In the genomic region with DNA sequence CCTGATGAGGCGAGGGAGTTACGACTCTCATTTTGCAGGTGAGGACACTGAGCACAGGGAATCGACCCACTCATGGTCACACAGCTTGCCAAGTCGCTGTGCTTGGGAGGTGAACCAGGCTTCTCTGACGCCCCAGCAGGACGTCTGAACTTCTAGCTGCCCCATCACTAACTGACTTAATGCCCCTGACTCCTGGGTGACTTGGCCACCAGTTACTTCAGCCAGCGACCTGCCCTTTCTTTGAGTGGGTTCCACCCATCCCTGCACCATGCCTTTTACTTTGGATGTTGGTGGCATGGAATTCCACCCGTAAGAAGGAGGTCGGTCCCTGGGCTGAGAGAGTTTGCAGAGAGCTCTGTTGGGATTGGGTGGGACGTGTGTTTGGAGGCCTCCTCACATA, we compare ENCODE assay signal across 15 cellular contexts. TPM values are rescaled to one million over a fixed set of nuclear protein-coding genes. Genes with fewer than 3 reads are reported as not detected.
DNase-seq lines count a peak whose midpoint lies in the region; ATAC-seq and TF ChIP-seq lines count a peak whose summit lies in the region.
"Had no signal": no experiment of that assay in that cellular context is flagged by ENCODE, and none has a peak within 500 bp of the region (broad histone marks: within the 10 kb centered on the region; RNA-seq: fewer than 3 reads in every experiment).

No MANE protein-coding gene starts in this region.

- intact Hi-C loops in left ventricle myocardium superior (cut with micrococcal nuclease) (no loop called here), esophagus muscularis mucosa (cut with DNase I) (no loop called here)

- H3K4me1 ChIP-seq in right atrium auricular region (peaks cover 0 to 44% of the 10 kb centered on the region in 2 donors), esophagus muscularis mucosa (peaks cover 28 to 100% (median 97%) of the 10 kb centered on the region in 4 donors)

- no peak for TF ChIP-seq EP300 in esophagus muscularis mucosa (IDR thresholded peaks at IDR 0.05)

- DNase-seq in right atrium auricular region (ENCODE audit: low spot score) (no peak), left ventricle myocardium superior (no peak), esophagus muscularis mucosa (ENCODE audit: extremely low spot score) (no peak), osteocyte (ENCODE audit: extremely low spot score, unreplicated experiment) (no peak), NCI-H1417 treated with DMSO at 0.1 percent for 48 hours (lab: John Stamatoyannopoulos, UW) (no peak), activated gamma-delta T cell (lab: John Stamatoyannopoulos, UW) (no peak)
- DNase-seq in stimulated activated CD4-positive, alpha-beta T cell treated with anti-CD3 and anti-CD28 coated beads, Interleukin-1b, Interleukin-23, amount 100 ng/mL, for 48 hours = no peak
- DNase-seq: DMS 273 treated with DMSO at 0.1 percent for 48 hours; KG1; midbrain; NCI-H446 treated with DMSO at 0.1 percent for 48 hours; stimulated activated CD4-positive, alpha-beta T cell treated with anti-CD3 and anti-CD28 coated beads, Interleukin-12 subunit alpha, Interleukin-12 subunit beta, amount 100 ng/mL, for 4 hours had no signal

- 72% methylated on average over 9 of the region's 10 CpGs for WGBS in esophagus muscularis mucosa

- H3K9me3 Mint-ChIP-seq in osteocyte (ENCODE audit: unreplicated experiment) = no peaks in the 10 kb centered on the region

- no peaks in the 10 kb centered on the region for H3K27me3 Mint-ChIP-seq in osteocyte (ENCODE audit: unreplicated experiment)

- no peaks in the 10 kb centered on the region for H3K36me3 Mint-ChIP-seq in osteocyte (ENCODE audit: unreplicated experiment)

- peaks cover 83% of the 10 kb centered on the region for H3K4me1 Mint-ChIP-seq in osteocyte (ENCODE audit: unreplicated experiment)

- no peak overlapping the region for H3K4me3 Mint-ChIP-seq in osteocyte (ENCODE audit: unreplicated experiment)

- H3K27ac Mint-ChIP-seq in osteocyte (ENCODE audit: unreplicated experiment) = peak overlapping the region; percentile 1

- H3K4me3 ChIP-seq in right atrium auricular region (no peak overlapping the region), esophagus muscularis mucosa (no peak overlapping the region)
- H3K4me3 ChIP-seq: ovary had no signal

- TF ChIP-seq CTCF in right atrium auricular region (IDR thresholded peaks at IDR 0.05) = no peak
- TF ChIP-seq CTCF in esophagus muscularis mucosa (IDR thresholded peaks at IDR 0.05) = no peak
- no peak for TF ChIP-seq CTCF in osteocyte (IDR thresholded peaks at IDR 0.05)

- no peaks in the 10 kb centered on the region for H3K36me3 ChIP-seq in right atrium auricular region
- no peaks in the 10 kb centered on the region for H3K36me3 ChIP-seq in esophagus muscularis mucosa
- H3K36me3 ChIP-seq: ovary had no signal

- TF ChIP-seq POLR2A in esophagus muscularis mucosa (IDR thresholded peaks at IDR 0.05; ENCODE audit: low read depth) = no peak

- H3K9me3 ChIP-seq in right atrium auricular region = no peaks in the 10 kb centered on the region
- no peaks in the 10 kb centered on the region for H3K9me3 ChIP-seq in esophagus muscularis mucosa
- H3K9me3 ChIP-seq: ovary had no signal

- no peaks in the 10 kb centered on the region for H3K27me3 ChIP-seq in right atrium auricular region
- H3K27me3 ChIP-seq in esophagus muscularis mucosa = no peaks in the 10 kb centered on the region
- H3K27me3 ChIP-seq: foreskin keratinocyte, ovary had no signal

- ATAC-seq in left ventricle myocardium superior (no peak), GM21381 (IDR thresholded peaks at IDR 0.05; ENCODE audit: unreplicated experiment) (no peak)
- ATAC-seq: foreskin keratinocyte had no signal

- H3K27ac ChIP-seq in right atrium auricular region (peak overlapping the region; percentile 4 to 39), esophagus muscularis mucosa (replicated peaks in 1 of 4) (peak overlapping the region; percentile 79 to 86 (median 83))
- H3K27ac ChIP-seq: foreskin keratinocyte had no signal

RNA-seq across cellular contexts. Expression of a gene that starts 54.8 kb away (rescaled TPM):
- total RNA-seq in right atrium auricular region = 10 to 100 TPM; 37.6 to 59.6 TPM
- 33.7 TPM for total RNA-seq in left ventricle myocardium superior
- total RNA-seq in esophagus muscularis mucosa = 100 to 1,000 TPM in 2 of 4 donors, 10 to 100 TPM in 2; 61.9 to 114 (median 89.9) TPM
- 72.9 and 77.9 TPM in 2 replicates for total RNA-seq in osteocyte
